In the genomic region with DNA sequence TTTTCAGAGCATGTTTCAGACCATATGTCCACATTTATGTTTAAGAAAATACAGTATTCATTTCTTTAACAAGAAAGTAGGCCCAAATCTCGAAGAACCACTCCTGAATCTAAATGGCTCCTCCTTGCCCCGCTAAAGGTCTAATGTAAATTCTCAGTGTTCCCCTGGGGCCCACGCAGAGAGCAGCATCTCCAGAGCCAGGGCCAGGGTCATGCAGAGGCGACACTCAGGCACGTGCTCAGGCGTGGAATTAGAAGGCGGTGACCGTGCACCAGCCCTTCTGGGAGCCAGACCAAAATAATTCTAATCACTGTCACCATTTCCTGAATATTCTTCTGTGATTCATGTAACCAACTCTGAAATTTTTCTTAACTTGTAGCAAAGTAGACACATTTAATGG, we compare ENCODE assay signal across 14 cellular contexts.
DNase-seq lines count a peak whose midpoint lies in the region; TF ChIP-seq lines count a peak whose summit lies in the region.
"Had no signal": no experiment of that assay in that cellular context is flagged by ENCODE, and none has a peak within 500 bp of the region (broad histone marks: within the 10 kb centered on the region; RNA-seq: fewer than 3 reads in every experiment).

No MANE protein-coding gene starts in this region.

- H3K27me3 ChIP-seq in BLaER1 (no peaks in the 10 kb centered on the region), neural progenitor cell (no peaks in the 10 kb centered on the region), H7 (ENCODE audit: control insufficient read depth, insufficient read depth, low read length) (no peaks in the 10 kb centered on the region), Karpas-422 (ENCODE audit: low read length) (no peaks in the 10 kb centered on the region)
- H3K27me3 ChIP-seq: BLaER1 treated with 17β-estradiol and CSF1 and Interleukin-3, amounts not matched to agents 10 nM and 100 nM had no signal

- H3K27ac ChIP-seq in BLaER1, result no peak overlapping the region
- no peak overlapping the region for H3K27ac ChIP-seq in neural progenitor cell
- no peak overlapping the region for H3K27ac ChIP-seq in Karpas-422 (ENCODE audit: low read length)
- H3K27ac ChIP-seq: BLaER1 treated with 17β-estradiol and CSF1 and Interleukin-3, amounts not matched to agents 10 nM and 100 nM had no signal

- DNase-seq in glutamatergic neuron (peak; percentile 62), neural progenitor cell (ENCODE audit: low spot score) (no peak), G401 (ENCODE audit: low spot score) (no peak), H7 (no peak), Karpas-422 (no peak)
- DNase-seq: CD4-positive, alpha-beta T cell; CD8-positive, alpha-beta memory T cell; DMS53; DMS79 treated with DMSO at 0.1 percent for 48 hours; GOT3; HCEC 1CT had no signal

- in situ Hi-C loops in G401 (cut with HindIII; ENCODE audit: low sequenced_read_pairs), result no loop called here

- peaks cover 14% of the 10 kb centered on the region for H3K4me1 Mint-ChIP-seq in glutamatergic neuron (ENCODE audit: low read depth, unreplicated experiment)
- peaks cover 3% of the 10 kb centered on the region for H3K4me1 Mint-ChIP-seq in neural progenitor cell
- H3K4me1 Mint-ChIP-seq: CD14-positive monocyte; CD8-positive, alpha-beta memory T cell had no signal

- H3K9ac ChIP-seq in BLaER1, result no peak overlapping the region
- H3K9ac ChIP-seq in neural progenitor cell, result no peak overlapping the region
- H3K9ac ChIP-seq in Karpas-422 (ENCODE audit: low read length), result no peak overlapping the region
- H3K9ac ChIP-seq: BLaER1 treated with 17β-estradiol and CSF1 and Interleukin-3, amounts not matched to agents 10 nM and 100 nM had no signal

- no peaks in the 10 kb centered on the region for H3K27me3 Mint-ChIP-seq in glutamatergic neuron (ENCODE audit: unreplicated experiment)
- peaks cover 2% of the 10 kb centered on the region for H3K27me3 Mint-ChIP-seq in neural progenitor cell (ENCODE audit: insufficient read depth, low read depth)
- H3K27me3 Mint-ChIP-seq: CD4-positive, alpha-beta T cell had no signal

- no peak for TF ChIP-seq CTCF in glutamatergic neuron (IDR thresholded peaks at IDR 0.05; ENCODE audit: partially characterized antibody, unreplicated experiment)
- TF ChIP-seq CTCF in neural progenitor cell (IDR thresholded peaks at IDR 0.05), result no peak

- H4K20me1 ChIP-seq in BLaER1 (no peaks in the 10 kb centered on the region), neural progenitor cell (ENCODE audit: low read depth) (no peaks in the 10 kb centered on the region), Karpas-422 (ENCODE audit: insufficient read depth, low read depth, low read length) (no peaks in the 10 kb centered on the region)
- H4K20me1 ChIP-seq: BLaER1 treated with 17β-estradiol and CSF1 and Interleukin-3, amounts not matched to agents 10 nM and 100 nM had no signal

- H3K36me3 ChIP-seq in BLaER1 (no peaks in the 10 kb centered on the region), neural progenitor cell (no peaks in the 10 kb centered on the region), H7 (replicated peaks; ENCODE audit: control insufficient read depth, insufficient read depth, low read length) (no peaks in the 10 kb centered on the region), Karpas-422 (ENCODE audit: insufficient read depth, low read length) (no peaks in the 10 kb centered on the region)
- H3K36me3 ChIP-seq: BLaER1 treated with 17β-estradiol and CSF1 and Interleukin-3, amounts not matched to agents 10 nM and 100 nM had no signal

- H3K4me3 ChIP-seq in BLaER1, result no peak overlapping the region
- H3K4me3 ChIP-seq in neural progenitor cell, result no peak overlapping the region
- no peak overlapping the region for H3K4me3 ChIP-seq in H7 (ENCODE audit: insufficient read depth, low read depth, low read length)
- H3K4me3 ChIP-seq in Karpas-422 (ENCODE audit: low read length), result no peak overlapping the region
- H3K4me3 ChIP-seq: BLaER1 treated with 17β-estradiol and CSF1 and Interleukin-3, amounts not matched to agents 10 nM and 100 nM had no signal

- H3K9me3 ChIP-seq in BLaER1, result peaks cover 22% of the 10 kb centered on the region
- no peaks in the 10 kb centered on the region for H3K9me3 ChIP-seq in neural progenitor cell (ENCODE audit: low read depth)
- H3K9me3 ChIP-seq in Karpas-422 (ENCODE audit: low read length), result no peaks in the 10 kb centered on the region

- no peaks in the 10 kb centered on the region for H3F3A ChIP-seq in neural progenitor cell (ENCODE audit: low read depth)

- H3K4me3 Mint-ChIP-seq in glutamatergic neuron (ENCODE audit: unreplicated experiment) (no peak overlapping the region), neural progenitor cell (no peak overlapping the region)
- H3K4me3 Mint-ChIP-seq: CD14-positive monocyte; CD4-positive, alpha-beta T cell; CD8-positive, alpha-beta memory T cell had no signal

- H2AFZ ChIP-seq in neural progenitor cell (replicated peaks) (no peak overlapping the region), Karpas-422 (ENCODE audit: low read length) (no peak overlapping the region)

- H3K36me3 Mint-ChIP-seq in glutamatergic neuron (ENCODE audit: unreplicated experiment) (peaks cover 6% of the 10 kb centered on the region), neural progenitor cell (no peaks in the 10 kb centered on the region)
- H3K36me3 Mint-ChIP-seq: CD14-positive monocyte; CD8-positive, alpha-beta memory T cell had no signal

- 0 out of 2 replicates have a peak, but pooled peaks cover 4% of the 10 kb centered on the region for H3K9me2 ChIP-seq in Karpas-422 (replicated peaks; ENCODE audit: insufficient read depth, low read length)

- H3K4me1 ChIP-seq in BLaER1 (peaks cover 21% of the 10 kb centered on the region), neural progenitor cell (no peaks in the 10 kb centered on the region), Karpas-422 (ENCODE audit: low read length) (no peaks in the 10 kb centered on the region)

- H3K4me2 ChIP-seq in BLaER1, result peak overlapping the region; percentile 29; the same call in 1 of the 2 replicates
- no peak overlapping the region for H3K4me2 ChIP-seq in neural progenitor cell
- H3K4me2 ChIP-seq in Karpas-422 (ENCODE audit: low read depth, low read length, poor library complexity, severe bottlenecking), result no peak overlapping the region

- H3K9me3 Mint-ChIP-seq in glutamatergic neuron (ENCODE audit: unreplicated experiment), result peaks cover 1% of the 10 kb centered on the region
- H3K9me3 Mint-ChIP-seq in neural progenitor cell, result no peaks in the 10 kb centered on the region

- no peaks in the 10 kb centered on the region for H3K79me2 ChIP-seq in neural progenitor cell (ENCODE audit: low read depth)
- no peaks in the 10 kb centered on the region for H3K79me2 ChIP-seq in Karpas-422 (ENCODE audit: low read length)

- H3K27ac Mint-ChIP-seq in glutamatergic neuron (ENCODE audit: unreplicated experiment) (no peak overlapping the region), neural progenitor cell (peak overlapping the region; percentile 25)
- H3K27ac Mint-ChIP-seq: CD14-positive monocyte; CD4-positive, alpha-beta T cell; CD8-positive, alpha-beta memory T cell had no signal
